Comparison of ENCODE assay signal across 1 cellular context in genomic region chr2:102258025-102258385, GRCh38.
TF ChIP-seq lines count a peak whose summit lies in the region.

No MANE protein-coding gene starts in this region.

TF ChIP-seq in K562, 482 proteins besides CTCF, POLR2A, EP300 and RAD21 (continued from another document):
- TF ChIP-seq ZNF398 (CRISPR knock-in tag; IDR thresholded peaks at IDR 0.05), result no peak
- TF ChIP-seq ZNF282 (CRISPR knock-in tag; IDR thresholded peaks at IDR 0.05), result no peak
- no peak for TF ChIP-seq MIER1 (IDR thresholded peaks at IDR 0.05; ENCODE audit: low read depth)
- TF ChIP-seq ERF (CRISPR knock-in tag; IDR thresholded peaks at IDR 0.05), result no peak
- TF ChIP-seq ZNF431 (CRISPR knock-in tag; IDR thresholded peaks at IDR 0.05), result no peak
